Comparison of ENCODE assay signal across 20 cellular contexts in the genomic region with DNA sequence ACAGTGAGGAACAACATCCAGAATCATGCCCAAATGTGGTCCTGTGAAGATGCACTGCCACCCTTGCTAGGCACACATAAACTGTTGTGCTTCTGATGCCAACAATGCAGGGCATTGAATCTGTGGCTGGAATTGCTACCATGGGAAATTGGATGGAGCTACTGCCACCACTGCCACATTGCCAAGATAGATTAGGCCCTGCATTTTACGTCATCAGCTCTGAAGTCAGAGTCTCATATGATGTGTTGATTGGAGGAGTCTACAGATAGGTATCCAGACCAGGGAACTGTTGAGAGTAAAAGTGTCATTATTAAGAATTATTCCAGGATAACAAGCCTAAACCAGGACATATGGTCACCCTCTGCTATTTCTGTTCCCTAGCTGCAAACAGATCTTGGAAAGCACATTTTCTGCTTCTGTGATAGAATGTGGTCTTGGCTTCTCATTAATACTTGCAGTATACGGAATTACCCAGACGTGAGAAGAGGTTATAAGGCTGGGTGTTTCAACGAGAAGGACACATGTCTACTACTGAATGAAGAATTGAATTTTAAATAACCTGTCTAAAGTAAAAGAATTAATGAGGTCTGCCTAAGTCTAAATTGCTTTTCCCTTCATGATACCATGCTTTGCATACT.
DNase-seq lines count a peak whose midpoint lies in the region; ATAC-seq and TF ChIP-seq lines count a peak whose summit lies in the region.
"Had no signal": no experiment of that assay in that cellular context is flagged by ENCODE, and none has a peak within 500 bp of the region (broad histone marks: within the 10 kb centered on the region; RNA-seq: fewer than 3 reads in every experiment).

No MANE protein-coding gene starts in this region.

- TF ChIP-seq POLR2A in heart left ventricle (IDR thresholded peaks at IDR 0.05) (no peak), erythroblast (IDR thresholded peaks at IDR 0.05; ENCODE audit: low read length) (no peak)

- H3K4me3 ChIP-seq in heart left ventricle, result no peak overlapping the region
- no peak overlapping the region for H3K4me3 ChIP-seq in right atrium auricular region
- H3K4me3 ChIP-seq in left ventricle myocardium inferior, result no peak overlapping the region
- H3K4me3 ChIP-seq: BLaER1 treated with 17β-estradiol and CSF1 and Interleukin-3, amounts not matched to agents 10 nM and 100 nM had no signal

- no peaks in the 10 kb centered on the region for H3K36me3 Mint-ChIP-seq in brain
- H3K36me3 Mint-ChIP-seq: CD8-positive, alpha-beta T cell; IgD-negative memory B cell had no signal

- H3K4me1 Mint-ChIP-seq in brain, result peaks cover 59% of the 10 kb centered on the region
- H3K4me1 Mint-ChIP-seq: IgD-negative memory B cell had no signal

- H3K27me3 ChIP-seq in heart left ventricle (no peaks in the 10 kb centered on the region), right atrium auricular region (no peaks in the 10 kb centered on the region), left ventricle myocardium inferior (ENCODE audit: low read depth) (no peaks in the 10 kb centered on the region)
- H3K27me3 ChIP-seq: BLaER1 treated with 17β-estradiol and CSF1 and Interleukin-3, amounts not matched to agents 10 nM and 100 nM had no signal

- DNase-seq in heart left ventricle (peak in 3 of 5 donors; percentile 36 to 75 (median 49)), right atrium auricular region (ENCODE audit: low spot score) (no peak), left ventricle myocardium inferior (no peak), pons (ENCODE audit: low spot score) (peak; percentile 20), erythroblast (lab: John Stamatoyannopoulos, UW) (no peak), OCI-M2 (lab: John Stamatoyannopoulos, UW; ENCODE audit: unreplicated experiment) (no peak)
- DNase-seq: CD8-positive, alpha-beta T cell; DMS53; GF-D8; NCI-H187; NCI-H2227 treated with DMSO at 0.1 percent for 48 hours; NCI-H510A; NCI-H774; OCI-M1; SHP77; SK-N-SH had no signal

- H3K4me1 ChIP-seq in heart left ventricle (peaks cover 0 to 25% (median 4%) of the 10 kb centered on the region in 12 donors), right atrium auricular region (peaks cover 0 to 4% of the 10 kb centered on the region in 2 donors), left ventricle myocardium inferior (peaks cover 67% of the 10 kb centered on the region)
- H3K4me1 ChIP-seq: BLaER1 treated with 17β-estradiol and CSF1 and Interleukin-3, amounts not matched to agents 10 nM and 100 nM had no signal

- H3K36me3 ChIP-seq in heart left ventricle (peaks cover 0 to 17% (median 0%) of the 10 kb centered on the region in 9 donors), right atrium auricular region (no peaks in the 10 kb centered on the region), left ventricle myocardium inferior (peaks cover 18% of the 10 kb centered on the region)
- H3K36me3 ChIP-seq: BLaER1 treated with 17β-estradiol and CSF1 and Interleukin-3, amounts not matched to agents 10 nM and 100 nM had no signal

- TF ChIP-seq CTCF in heart left ventricle (IDR thresholded peaks at IDR 0.05) (no peak), right atrium auricular region (IDR thresholded peaks at IDR 0.05) (no peak), brain (conservative IDR thresholded peaks at IDR 0.05) (no peak), left ventricle myocardium inferior (IDR thresholded peaks at IDR 0.05; ENCODE audit: borderline replicate concordance) (no peak)

- H3K9me3 ChIP-seq in heart left ventricle (no peaks in the 10 kb centered on the region), right atrium auricular region (no peaks in the 10 kb centered on the region), left ventricle myocardium inferior (replicated peaks) (no peaks in the 10 kb centered on the region)
- H3K9me3 ChIP-seq: BLaER1 treated with 17β-estradiol and CSF1 and Interleukin-3, amounts not matched to agents 10 nM and 100 nM; SK-N-SH had no signal

- H3K27ac ChIP-seq in heart left ventricle (peak overlapping the region in 8 of 12 donors; percentile 8 to 81 (median 64)), right atrium auricular region (no peak overlapping the region), left ventricle myocardium inferior (replicated peaks) (peak overlapping the region; percentile 70)
- H3K27ac ChIP-seq: BLaER1 treated with 17β-estradiol and CSF1 and Interleukin-3, amounts not matched to agents 10 nM and 100 nM had no signal

- intact Hi-C loops in heart left ventricle (cut with DNase I), result loop anchor here in 1 of 10 donors (5.0 kb wide), 1 partner anchor 50 kb away; no protein-coding TSS in a partner anchor
- intact Hi-C loops in left ventricle myocardium inferior (cut with micrococcal nuclease), result no loop called here

- H3K4me3 Mint-ChIP-seq in brain, result no peak overlapping the region
- H3K4me3 Mint-ChIP-seq: CD8-positive, alpha-beta T cell; IgD-negative memory B cell had no signal

- no peaks in the 10 kb centered on the region for H3K27me3 Mint-ChIP-seq in brain
- H3K27me3 Mint-ChIP-seq: IgD-negative memory B cell had no signal

- peaks cover 0 to 8% (median 0%) of the 10 kb centered on the region in 5 experiments for H3K9me3 Mint-ChIP-seq in brain
- H3K9me3 Mint-ChIP-seq: CD8-positive, alpha-beta T cell; IgD-negative memory B cell had no signal

- peak overlapping the region in 3 of 5 experiments; percentile 33 to 87 (median 76) for H3K27ac Mint-ChIP-seq in brain
- H3K27ac Mint-ChIP-seq: CD8-positive, alpha-beta T cell; IgD-negative memory B cell had no signal

- ATAC-seq in heart left ventricle, result peak; percentile 91 to 97 (median 96)
- ATAC-seq: CD8-positive, alpha-beta T cell; HCT116 had no signal

- WGBS in heart left ventricle, 4 donors, result 44 to 54% (median 48%) methylated on average over 4 of the region's 4 CpGs

Comparison
In these comparisons a context has a peak if more than half of its experiments do, and no peak if none do; other contexts are left out.
1. DNase-seq: peak in heart left ventricle (3 of 5) and pons (single experiment); none in right atrium auricular region (single experiment), left ventricle myocardium inferior (single experiment), erythroblast (0 of 2) and OCI-M2 (single experiment).
2. H3K27ac ChIP-seq: peak in heart left ventricle (8 of 12) and left ventricle myocardium inferior (single experiment); none in right atrium auricular region (0 of 2).